24 cellular contexts compared by ENCODE assay signal in genomic region chr21:36973986-36974850, GRCh38. TPM values are rescaled to one million over a fixed set of nuclear protein-coding genes. Genes with fewer than 3 reads are reported as not detected.
A peak's percentile ranks its signal among the peaks of the same experiment; 100 is the strongest.
DNase-seq lines count a peak whose midpoint lies in the region; ATAC-seq and TF ChIP-seq lines count a peak whose summit lies in the region.
"Had no signal": no experiment of that assay in that cellular context is flagged by ENCODE, and none has a peak within 500 bp of the region (broad histone marks: within the 10 kb centered on the region; RNA-seq: fewer than 3 reads in every experiment).

No MANE protein-coding gene starts in this region.

- CTCF ChIA-PET in CD8-positive, alpha-beta memory T cell (lab: Charles Lee) = interaction anchor here (2.5 kb wide), 1 partner anchor 16 kb away, joined by 12 read pairs; no protein-coding TSS in a partner anchor
- CTCF ChIA-PET in WTC11 (lab: Charles Lee) = no interaction called here

- no peaks in the 10 kb centered on the region for H3K27me3 Mint-ChIP-seq in CD8-positive, alpha-beta memory T cell
- peaks cover 1% of the 10 kb centered on the region; the same call in 1 of the 2 replicates for H3K27me3 Mint-ChIP-seq in WTC11 (ENCODE audit: low read depth)
- H3K27me3 Mint-ChIP-seq: natural killer cell treated with Interleukin-12 subunit alpha and Interleukin-12 subunit beta and Interleukin-15 and Interleukin-18, amount 100 ng/mL, for 72 hours had no signal

- no peak overlapping the region for H3K4me3 ChIP-seq in CD8-positive, alpha-beta memory T cell (ENCODE audit: low read length)
- H3K4me3 ChIP-seq: body of pancreas, ovary, right atrium auricular region, upper lobe of right lung had no signal

- TF ChIP-seq CTCF in WTC11 (IDR thresholded peaks at IDR 0.05) = no peak

- ATAC-seq in esophagus mucosa (peak; percentile 34), WTC11 (no peak)
- ATAC-seq: body of pancreas, left ventricle myocardium superior, upper lobe of right lung had no signal

- H3K36me3 Mint-ChIP-seq in CD8-positive, alpha-beta memory T cell = no peaks in the 10 kb centered on the region
- no peaks in the 10 kb centered on the region for H3K36me3 Mint-ChIP-seq in WTC11
- H3K36me3 Mint-ChIP-seq: natural killer cell treated with Interleukin-12 subunit alpha and Interleukin-12 subunit beta and Interleukin-15 and Interleukin-18, amount 100 ng/mL, for 72 hours had no signal

- no peaks in the 10 kb centered on the region for H3K9me3 Mint-ChIP-seq in CD8-positive, alpha-beta memory T cell
- H3K9me3 Mint-ChIP-seq in WTC11 = no peaks in the 10 kb centered on the region
- H3K9me3 Mint-ChIP-seq: natural killer cell treated with Interleukin-12 subunit alpha and Interleukin-12 subunit beta and Interleukin-15 and Interleukin-18, amount 100 ng/mL, for 72 hours had no signal

- H3K27ac ChIP-seq in CD8-positive, alpha-beta memory T cell (ENCODE audit: low read depth, low read length) = peak overlapping the region; percentile 46
- H3K27ac ChIP-seq: body of pancreas, ovary, right atrium auricular region, upper lobe of right lung had no signal

- no peaks in the 10 kb centered on the region for H3K9me3 ChIP-seq in CD8-positive, alpha-beta memory T cell (ENCODE audit: low read length)
- H3K9me3 ChIP-seq: body of pancreas, ovary, right atrium auricular region, SK-N-SH, upper lobe of right lung had no signal

- H3K4me1 Mint-ChIP-seq in CD8-positive, alpha-beta memory T cell = peaks cover 7 to 15% (median 10%) of the 10 kb centered on the region in 3 donors
- peaks cover 11% of the 10 kb centered on the region for H3K4me1 Mint-ChIP-seq in WTC11

- POLR2A ChIA-PET in CD8-positive, alpha-beta memory T cell (lab: Charles Lee) = no interaction called here
- POLR2A ChIA-PET in WTC11 (lab: Charles Lee) = no interaction called here

- peak; percentile 74 for DNase-seq in NCI-H82 (lab: John Stamatoyannopoulos, UW)
- no peak for DNase-seq in NCI-H82 treated with DMSO at 0.1 percent for 48 hours (lab: John Stamatoyannopoulos, UW; ENCODE audit: unreplicated experiment)
- no peak for DNase-seq in CD8-positive, alpha-beta memory T cell
- peak; percentile 33 for DNase-seq in OCI-M1 (lab: John Stamatoyannopoulos, UW)
- DNase-seq in stimulated activated CD4-positive, alpha-beta T cell treated with anti-CD3 and anti-CD28 coated beads, Interleukin-15, amount 100 ng/mL, for 24 hours = no peak
- no peak for DNase-seq in NCI-H748 (lab: John Stamatoyannopoulos, UW; ENCODE audit: unreplicated experiment)
- no peak for DNase-seq in WTC11 (ENCODE audit: low spot score)
- DNase-seq: activated CD8-positive, alpha-beta memory T cell treated with anti-CD3 and anti-CD28 coated beads for 24 hours; body of pancreas; C1 segment of cervical spinal cord; foreskin melanocyte; GF-D8; HCEC 1CT; left ventricle myocardium superior; midbrain; NCI-H1694 treated with DMSO at 0.1 percent for 48 hours; NCI-H446; ovary; SK-N-SH; stimulated activated CD4-positive, alpha-beta T cell treated with anti-CD3 and anti-CD28 coated beads, Interleukin-4, amount 100 ng/mL, for 4 hours; upper lobe of right lung had no signal

- no peak overlapping the region for H3K4me3 Mint-ChIP-seq in CD8-positive, alpha-beta memory T cell
- H3K4me3 Mint-ChIP-seq in WTC11 = no peak overlapping the region
- H3K4me3 Mint-ChIP-seq: natural killer cell treated with Interleukin-12 subunit alpha and Interleukin-12 subunit beta and Interleukin-15 and Interleukin-18, amount 100 ng/mL, for 72 hours had no signal

- no peaks in the 10 kb centered on the region for H3K27me3 ChIP-seq in CD8-positive, alpha-beta memory T cell (ENCODE audit: insufficient read depth, low read length, poor library complexity, severe bottlenecking)
- H3K27me3 ChIP-seq: body of pancreas, ovary, right atrium auricular region, upper lobe of right lung had no signal

- H3K4me1 ChIP-seq in CD8-positive, alpha-beta memory T cell (ENCODE audit: insufficient read depth, low read length) = no peaks in the 10 kb centered on the region
- H3K4me1 ChIP-seq: right atrium auricular region had no signal

- peak overlapping the region in 1 of 8 donors; percentile 48 for H3K27ac Mint-ChIP-seq in CD8-positive, alpha-beta memory T cell
- no peak overlapping the region for H3K27ac Mint-ChIP-seq in WTC11

- H3K36me3 ChIP-seq in CD8-positive, alpha-beta memory T cell (ENCODE audit: insufficient read depth, low read length) = no peaks in the 10 kb centered on the region
- H3K36me3 ChIP-seq: ovary, right atrium auricular region, upper lobe of right lung had no signal

TF ChIP-seq in WTC11, 78 proteins besides CTCF, POLR2A, EP300 and RAD21 (continues in another document):
- TF ChIP-seq ZNF263 (CRISPR knock-in tag; IDR thresholded peaks at IDR 0.05; ENCODE audit: low read depth) (no peak), FOXK1 (CRISPR knock-in tag; IDR thresholded peaks at IDR 0.05) (no peak), MAX (CRISPR knock-in tag; IDR thresholded peaks at IDR 0.05) (no peak), MLX (CRISPR knock-in tag; IDR thresholded peaks at IDR 0.05) (no peak), USF1 (CRISPR knock-in tag; IDR thresholded peaks at IDR 0.05) (no peak), ARID4B (CRISPR knock-in tag; IDR thresholded peaks at IDR 0.05; ENCODE audit: borderline replicate concordance) (no peak), GTF2I (CRISPR knock-in tag; conservative IDR thresholded peaks at IDR 0.05) (no peak), JAZF1 (CRISPR knock-in tag; IDR thresholded peaks at IDR 0.05) (no peak), NFATC4 (CRISPR knock-in tag; IDR thresholded peaks at IDR 0.05) (no peak)

RNA-seq across cellular contexts. Expression of gene HLCS, which starts 7.7 kb away (rescaled TPM):
- total RNA-seq in CD8-positive, alpha-beta memory T cell = 10 to 100 TPM; 13.4 to 14.7 TPM
- polyA plus RNA-seq in CD8-positive, alpha-beta memory T cell = 12.7 TPM
- total RNA-seq in esophagus mucosa = 11.6 TPM
- 9.3 to 11.1 TPM (median 10.9 TPM) in 3 replicates for total RNA-seq in WTC11 (2021)

RNA-seq across cellular contexts. Expression of gene RIPPLY3, which starts 32.3 kb away (rescaled TPM):
- under 1 TPM in 1 of 2 experiments, not detected in 1; 0.09 TPM for total RNA-seq in CD8-positive, alpha-beta memory T cell
- not detected for polyA plus RNA-seq in CD8-positive, alpha-beta memory T cell
- not detected for total RNA-seq in esophagus mucosa
- total RNA-seq in WTC11 (2021) = 2.0 to 3.5 TPM (median 2.3 TPM) in 3 replicates
- total RNA-seq: body of pancreas; left ventricle myocardium superior; natural killer cell treated with Interleukin-12 subunit alpha and Interleukin-12 subunit beta and Interleukin-15 and Interleukin-18, amount 100 ng/mL, for 72 hours; ovary; right atrium auricular region; upper lobe of right lung had no signal
- polyA plus RNA-seq: ovary had no signal

Comparison
In these comparisons a context has a peak if more than half of its experiments do, and no peak if none do; other contexts are left out.
1. DNase-seq: peak in NCI-H82 (single experiment) and OCI-M1 (single experiment); none in NCI-H82 treated with DMSO at 0.1 percent for 48 hours (single experiment), CD8-positive, alpha-beta memory T cell (0 of 5), stimulated activated CD4-positive, alpha-beta T cell treated with anti-CD3 and anti-CD28 coated beads, Interleukin-15, amount 100 ng/mL, for 24 hours (single experiment), NCI-H748 (single experiment) and WTC11 (single experiment).